In the genomic region with DNA sequence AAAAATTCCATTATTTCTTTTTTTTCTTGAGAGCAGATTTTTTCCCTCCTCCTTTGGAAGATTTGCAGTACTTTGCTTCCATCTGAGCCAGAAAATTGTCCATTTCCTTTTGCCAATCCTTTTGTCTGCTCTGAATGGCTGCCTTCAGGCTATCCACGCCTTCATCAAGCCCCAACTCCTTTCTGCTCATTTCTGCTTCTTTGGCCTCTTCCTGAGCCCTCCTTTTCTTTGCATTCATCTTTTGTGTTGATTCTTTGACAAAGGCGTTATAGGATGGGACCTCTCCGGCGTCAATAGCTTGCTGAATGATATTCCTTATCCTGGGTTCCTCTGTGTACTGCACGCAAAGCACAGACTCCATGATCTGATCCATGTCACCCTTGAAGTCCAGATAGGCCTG, we compare ENCODE assay signal across 7 cellular contexts.
DNase-seq lines count a peak whose midpoint lies in the region; ATAC-seq, FAIRE-seq and TF ChIP-seq lines count a peak whose summit lies in the region.
"Not testable (repeated sequence)": the region's sequence is repeated elsewhere in the genome, so short reads cannot be mapped to it uniquely, and the experiment has no call there.

No MANE protein-coding gene starts in this region.

- dilution Hi-C loops in endothelial cell of umbilical vein (cut with MboI; ENCODE audit: extremely low pct_ligation_motif_present, low sequenced_read_pairs): not testable (repeated sequence)

- DNase-seq in A549 (ENCODE audit: low read depth in 1 of 2, low spot score in 1 of 2); PC-3; K562 (ENCODE audit: extremely low read depth in 1 of 4, low spot score in 3 of 4); endothelial cell of umbilical vein (ENCODE audit: low read depth, low spot score); neural crest cell (ENCODE audit: low read depth, low spot score): not testable (repeated sequence)
- DNase-seq in HAP-1 (ENCODE audit: low spot score in 2 of 2) (peak; percentile 55 to 63), NCI-H69 (lab: John Stamatoyannopoulos, UW) (peak; percentile 12)

- BruUV-seq in PC-3 (replicated peaks; lab: Mats Ljungman, UMichigan); K562 (replicated peaks; lab: Mats Ljungman, UMichigan); endothelial cell of umbilical vein (replicated peaks; lab: Mats Ljungman, UMichigan): not testable (repeated sequence)

- not testable (repeated sequence) for TF ChIP-seq RAD21 in A549 (conservative IDR thresholded peaks at IDR 0.05 in 1 of 2, IDR thresholded peaks at IDR 0.05 in 1 of 2); K562 (CRISPR knock-in tag; conservative IDR thresholded peaks at IDR 0.05 in 1 of 2, IDR thresholded peaks at IDR 0.05 in 1 of 2)

- not testable (repeated sequence) for H3K9me2 ChIP-seq in PC-3 (replicated peaks; ENCODE audit: low read length)

- TF ChIP-seq CTCF in A549 (IDR thresholded peaks at IDR 0.05); PC-3 (conservative IDR thresholded peaks at IDR 0.05; ENCODE audit: low read depth, low read length); K562 (IDR thresholded peaks at IDR 0.05 in 2 of 3, conservative IDR thresholded peaks at IDR 0.05 in 1 of 3; ENCODE audit: insufficient read depth in 2 of 3, low read depth in 1 of 3, low read length in 3 of 3); endothelial cell of umbilical vein (IDR thresholded peaks at IDR 0.05; ENCODE audit: extremely low read depth in 1 of 2, insufficient read depth in 1 of 2, low read depth in 1 of 2, low read length in 2 of 2); neural crest cell (conservative IDR thresholded peaks at IDR 0.05): not testable (repeated sequence)

- H3K27ac ChIP-seq in A549; PC-3 (ENCODE audit: low read length); K562 (ENCODE audit: extremely low read depth, low read depth, low read length); endothelial cell of umbilical vein (ENCODE audit: insufficient read depth, low read depth, low read length): not testable (repeated sequence)

- not testable (repeated sequence) for H3K79me2 ChIP-seq in PC-3 (ENCODE audit: low read length); K562 (ENCODE audit: control insufficient read depth, insufficient read depth, low read length); endothelial cell of umbilical vein (ENCODE audit: control insufficient read depth, insufficient read depth, low read length)

- ATAC-seq in A549: not testable (repeated sequence)
- ATAC-seq in PC-3: 0 out of 2 replicates have a peak, but pooled peaks have one; percentile 31
- peak; percentile 57; the same call in 1 of the 3 replicates for ATAC-seq in K562

- H3K4me2 ChIP-seq in A549; PC-3 (ENCODE audit: low read length); K562 (ENCODE audit: insufficient read depth, low read length); endothelial cell of umbilical vein (ENCODE audit: insufficient read depth, low read length): not testable (repeated sequence)

- peak; percentile 67 for FAIRE-seq in A549 (lab: Jason Lieb, UNC)
- not testable (repeated sequence) for FAIRE-seq in K562 (lab: Jason Lieb, UNC)
- peak; percentile 56 for FAIRE-seq in endothelial cell of umbilical vein (lab: Jason Lieb, UNC)

- not testable (repeated sequence) for H3K36me3 ChIP-seq in HAP-1 (replicated peaks); PC-3 (ENCODE audit: low read depth, low read length); K562 (ENCODE audit: control insufficient read depth, insufficient read depth, low read length); endothelial cell of umbilical vein (ENCODE audit: control insufficient read depth in 2 of 2, extremely low read depth in 1 of 2, insufficient read depth in 2 of 2, low read length in 2 of 2)

- TF ChIP-seq EP300 in A549 (IDR thresholded peaks at IDR 0.05); K562 (IDR thresholded peaks at IDR 0.05; ENCODE audit: low read length): not testable (repeated sequence)

- H3K9me3 Mint-ChIP-seq in neural crest cell: peaks cover 12% of the 10 kb centered on the region

- H3K4me1 Mint-ChIP-seq in neural crest cell: peaks cover 54% of the 10 kb centered on the region

- WGBS in A549 (ENCODE audit: missing lambda C conversion rate): 93% methylated on average over 5 of the region's 5 CpGs
- WGBS in K562 (ENCODE audit: insufficient coverage, low coverage, missing lambda C conversion rate): 64% methylated on average over 2 of the region's 5 CpGs

- peaks cover 15% of the 10 kb centered on the region for H3K36me3 Mint-ChIP-seq in neural crest cell (ENCODE audit: low read depth)

- in situ Hi-C loops in HAP-1 (cut with MboI; ENCODE audit: low sequenced_read_pairs); K562 (cut with MboI): not testable (repeated sequence)

- not testable (repeated sequence) for H3K9me1 ChIP-seq in K562 (ENCODE audit: control insufficient read depth, insufficient read depth, low read length); endothelial cell of umbilical vein (replicated peaks; ENCODE audit: control insufficient read depth, extremely low read depth, insufficient read depth, low read length)

- H3K27ac Mint-ChIP-seq in neural crest cell (ENCODE audit: unreplicated experiment): peak overlapping the region; percentile 72

- not testable (repeated sequence) for H2AFZ ChIP-seq in PC-3 (ENCODE audit: low read length); K562 (ENCODE audit: low read depth, low read length); endothelial cell of umbilical vein (ENCODE audit: low read depth, low read length)

- TF ChIP-seq POLR2A in A549 (IDR thresholded peaks at IDR 0.05; ENCODE audit: low read length); K562 (conservative IDR thresholded peaks at IDR 0.05); endothelial cell of umbilical vein (IDR thresholded peaks at IDR 0.05; ENCODE audit: low read depth, low read length): not testable (repeated sequence)

- POLR2A ChIA-PET in A549 (lab: Yijun Ruan, JAX); PC-3 (lab: Charles Lee; ENCODE audit: unreplicated experiment); K562 (lab: Yijun Ruan, JAX); endothelial cell of umbilical vein (lab: Charles Lee): not testable (repeated sequence)

- not testable (repeated sequence) for H4K20me1 ChIP-seq in PC-3 (ENCODE audit: low read length); K562 (replicated peaks; ENCODE audit: control insufficient read depth, insufficient read depth, low read length); endothelial cell of umbilical vein (replicated peaks; ENCODE audit: control insufficient read depth, extremely low read depth, insufficient read depth, low read length)

- not testable (repeated sequence) for H3K4me3 ChIP-seq in A549; HAP-1; PC-3 (ENCODE audit: low read length); K562; endothelial cell of umbilical vein (replicated peaks in 1 of 3; ENCODE audit: insufficient read depth in 1 of 3, low read depth in 1 of 3, low read length in 3 of 3)

- not testable (repeated sequence) for H3F3A ChIP-seq in PC-3 (ENCODE audit: low read length, unreplicated experiment)

- intact Hi-C loops in PC-3 (cut with micrococcal nuclease); K562 (cut with micrococcal nuclease); endothelial cell of umbilical vein (cut with micrococcal nuclease): not testable (repeated sequence)

- H3K9me3 ChIP-seq in A549; HAP-1; PC-3 (ENCODE audit: low read length); K562 (replicated peaks; ENCODE audit: control insufficient read depth, insufficient read depth, low read depth, low read length); endothelial cell of umbilical vein (replicated peaks; ENCODE audit: control insufficient read depth, insufficient read depth, low read length): not testable (repeated sequence)

- CTCF ChIA-PET in A549 (lab: Yijun Ruan, JAX): interaction anchor here (1.2 kb wide), 1 partner anchor 36 kb away, joined by 3 read pairs; no protein-coding TSS in a partner anchor
- CTCF ChIA-PET in PC-3 (lab: Charles Lee); K562 (lab: Yijun Ruan, JAX; ENCODE audit: low intra/inter-chr PET ratio): not testable (repeated sequence)
- CTCF ChIA-PET in endothelial cell of umbilical vein (lab: Charles Lee): interaction anchor here (0.8 to 1.3 kb wide), 2 partner anchors 12 to 22 kb away, joined by 3 to 5 read pairs; no protein-coding TSS in a partner anchor

- H3K4me1 ChIP-seq in A549: peaks cover 12% of the 10 kb centered on the region
- peaks cover 20% of the 10 kb centered on the region for H3K4me1 ChIP-seq in HAP-1
- H3K4me1 ChIP-seq in PC-3 (ENCODE audit: insufficient read depth, low read length); K562 (replicated peaks in 1 of 2; ENCODE audit: control insufficient read depth in 2 of 2, insufficient read depth in 2 of 2, low read length in 2 of 2); endothelial cell of umbilical vein (ENCODE audit: control insufficient read depth, extremely low read depth, insufficient read depth, low read length): not testable (repeated sequence)

- not testable (repeated sequence) for H3K27me3 ChIP-seq in HAP-1 (ENCODE audit: low read depth); PC-3 (ENCODE audit: low read length); K562 (ENCODE audit: control insufficient read depth in 2 of 2, insufficient read depth in 2 of 2, low read length in 2 of 2); endothelial cell of umbilical vein (ENCODE audit: control insufficient read depth in 2 of 2, insufficient read depth in 2 of 2, low read length in 2 of 2)

- H3K27me3 Mint-ChIP-seq in neural crest cell (ENCODE audit: low read depth): not testable (repeated sequence)

- H3K9ac ChIP-seq in PC-3 (ENCODE audit: low read length); K562 (ENCODE audit: insufficient read depth in 1 of 2, low read depth in 2 of 2, low read length in 2 of 2); endothelial cell of umbilical vein (replicated peaks; ENCODE audit: extremely low read depth, insufficient read depth, low read length): not testable (repeated sequence)

- not testable (repeated sequence) for H3K4me3 Mint-ChIP-seq in neural crest cell
